9 cellular contexts compared by ENCODE assay signal in genomic region chr17:42843358-42843934, GRCh38. TPM values are rescaled to one million over a fixed set of nuclear protein-coding genes. Genes with fewer than 3 reads are reported as not detected.
DNase-seq lines count a peak whose midpoint lies in the region; ATAC-seq and TF ChIP-seq lines count a peak whose summit lies in the region.
"Had no signal": no experiment of that assay in that cellular context is flagged by ENCODE, and none has a peak within 500 bp of the region (broad histone marks: within the 10 kb centered on the region; RNA-seq: fewer than 3 reads in every experiment).

No MANE protein-coding gene starts in this region.

- H3K4me1 ChIP-seq in CD4-positive, CD25-positive, alpha-beta regulatory T cell (ENCODE audit: control insufficient read depth, insufficient read depth, low read length, poor library complexity, severe bottlenecking), result no peaks in the 10 kb centered on the region
- no peaks in the 10 kb centered on the region for H3K4me1 ChIP-seq in H9 (ENCODE audit: insufficient read depth, low read length)
- peaks cover 0 to 6% (median 1%) of the 10 kb centered on the region in 4 donors for H3K4me1 ChIP-seq in liver (ENCODE audit: control insufficient read depth in 4 of 4, insufficient read depth in 4 of 4, low read length in 3 of 4)

- no peak for ATAC-seq in CD4-positive, CD25-positive, alpha-beta regulatory T cell (ENCODE audit: low read depth in 2 of 2)
- ATAC-seq in HG03135 (IDR thresholded peaks at IDR 0.05; ENCODE audit: unreplicated experiment) (no peak), GM18873 (IDR thresholded peaks at IDR 0.05; ENCODE audit: low FRiP score, unreplicated experiment) (no peak), HG02798 (IDR thresholded peaks at IDR 0.05; ENCODE audit: poor library complexity, unreplicated experiment) (no peak)

- no peak overlapping the region for H2BK20ac ChIP-seq in H9 (ENCODE audit: low read depth, low read length, poor library complexity, severe bottlenecking)

- H3K79me2 ChIP-seq in H9 (ENCODE audit: insufficient read depth, low read length), result no peaks in the 10 kb centered on the region

- no peaks in the 10 kb centered on the region for H4K20me1 ChIP-seq in H9 (ENCODE audit: control insufficient read depth, insufficient read depth, insufficient read length)

- H3K4me2 ChIP-seq in H9 (ENCODE audit: insufficient read depth, insufficient read length, low read length), result no peak overlapping the region

- no peak overlapping the region for H3K4me3 ChIP-seq in CD4-positive, CD25-positive, alpha-beta regulatory T cell (ENCODE audit: low read depth, low read length)
- H3K4me3 ChIP-seq in liver (ENCODE audit: low read depth in 1 of 3, low read length in 3 of 3), result no peak overlapping the region

- H3K4me1 Mint-ChIP-seq in CD4-positive, CD25-positive, alpha-beta regulatory T cell, result peaks cover 0 to 4% (median 0%) of the 10 kb centered on the region in 4 donors
- H3K4me1 Mint-ChIP-seq in H9 (0 out of 4 replicates have a peak, but pooled peaks cover 0 to 2% of the 10 kb centered on the region in 2 experiments), chondrocyte (ENCODE audit: low read depth) (peaks cover 22% of the 10 kb centered on the region)

- peak overlapping the region in 1 of 3 donors; percentile 20 for H3K27ac Mint-ChIP-seq in CD4-positive, CD25-positive, alpha-beta regulatory T cell
- H3K27ac Mint-ChIP-seq in H9 (peak overlapping the region in 1 of 3 experiments; percentile 49; a peak in 1 of 7 replicates), chondrocyte (ENCODE audit: unreplicated experiment) (no peak overlapping the region)

- H3K27me3 Mint-ChIP-seq in CD4-positive, CD25-positive, alpha-beta regulatory T cell, result no peaks in the 10 kb centered on the region
- H3K27me3 Mint-ChIP-seq in H9 (ENCODE audit: low read depth) (no peaks in the 10 kb centered on the region), chondrocyte (ENCODE audit: low read depth) (no peaks in the 10 kb centered on the region)

- TF ChIP-seq CTCF in H9 (conservative IDR thresholded peaks at IDR 0.05) (peak; percentile 94), chondrocyte (IDR thresholded peaks at IDR 0.05) (peak; percentile 92), liver (IDR thresholded peaks at IDR 0.05; ENCODE audit: low read depth, low read length, missing input control) (peak; percentile 93)

- no peaks in the 10 kb centered on the region for H3K9me3 ChIP-seq in CD4-positive, CD25-positive, alpha-beta regulatory T cell (ENCODE audit: control insufficient read depth in 2 of 2, low read length in 2 of 2)
- H3K9me3 ChIP-seq in H9 (ENCODE audit: control insufficient read depth, low read depth, low read length), result no peaks in the 10 kb centered on the region
- H3K9me3 ChIP-seq in liver (ENCODE audit: control insufficient read depth in 4 of 4, low read length in 3 of 4), result no peaks in the 10 kb centered on the region

- H4K91ac ChIP-seq in H9 (ENCODE audit: insufficient read length, low read depth, low read length), result no peak overlapping the region

- H3K27me3 ChIP-seq in CD4-positive, CD25-positive, alpha-beta regulatory T cell (ENCODE audit: control insufficient read depth, insufficient read depth, low read length), result no peaks in the 10 kb centered on the region
- H3K27me3 ChIP-seq in H9 (ENCODE audit: insufficient read depth, low read length) (no peaks in the 10 kb centered on the region), liver (ENCODE audit: control insufficient read depth in 4 of 4, insufficient read depth in 4 of 4, low read length in 3 of 4) (no peaks in the 10 kb centered on the region)

- H4K5ac ChIP-seq in H9 (ENCODE audit: insufficient read length, low read depth, low read length), result no peak overlapping the region

- no peak overlapping the region for H3T11ph ChIP-seq in H9 (ENCODE audit: low read length)

- no peak overlapping the region for H2BK120ac ChIP-seq in H9 (ENCODE audit: low read depth, low read length, poor library complexity, severe bottlenecking)

- H3K14ac ChIP-seq in H9 (ENCODE audit: insufficient read depth, low read length), result no peak overlapping the region

- H3K36me3 Mint-ChIP-seq in CD4-positive, CD25-positive, alpha-beta regulatory T cell, result peaks cover 37% of the 10 kb centered on the region
- H3K36me3 Mint-ChIP-seq in H9 (ENCODE audit: insufficient read depth in 1 of 3, low read depth in 3 of 3) (peaks cover 47 to 73% (median 63%) of the 10 kb centered on the region in 3 experiments; a peak in 6 of 7 replicates), chondrocyte (ENCODE audit: low read depth) (peaks cover 40% of the 10 kb centered on the region)

- H3K9ac ChIP-seq in H9 (ENCODE audit: extremely low read depth, insufficient read length, low read length) (no peak overlapping the region), liver (ENCODE audit: low read depth in 1 of 2, low read length in 2 of 2) (no peak overlapping the region)

- H2BK5ac ChIP-seq in H9 (ENCODE audit: insufficient read length, low read length), result no peak overlapping the region

- H3K27ac ChIP-seq in CD4-positive, CD25-positive, alpha-beta regulatory T cell (ENCODE audit: insufficient read depth, low read length, poor library complexity, severe bottlenecking), result no peak overlapping the region
- H3K27ac ChIP-seq in H9 (ENCODE audit: insufficient read length, low read depth, low read length) (no peak overlapping the region), liver (ENCODE audit: low read depth in 1 of 2, low read length in 2 of 2) (no peak overlapping the region)

- no peak overlapping the region for H4K8ac ChIP-seq in H9 (replicated peaks; ENCODE audit: insufficient read length, low read depth, low read length)

- no peak overlapping the region for H3K56ac ChIP-seq in H9 (ENCODE audit: insufficient read length, low read depth, low read length)

- H3K36me3 ChIP-seq in CD4-positive, CD25-positive, alpha-beta regulatory T cell (ENCODE audit: control insufficient read depth, insufficient read depth, low read length), result peaks cover 67% of the 10 kb centered on the region
- peaks cover 18 to 57% (median 37%) of the 10 kb centered on the region in 4 donors for H3K36me3 ChIP-seq in liver (ENCODE audit: control insufficient read depth in 4 of 4, insufficient read depth in 3 of 4, low read depth in 1 of 4, low read length in 3 of 4)

- no peak overlapping the region for H2AK5ac ChIP-seq in H9 (ENCODE audit: insufficient read length, low read length)

- TF ChIP-seq RAD21 in liver (IDR thresholded peaks at IDR 0.05), result peak; percentile 98 to 99

- no peak overlapping the region for H2AFZ ChIP-seq in H9 (ENCODE audit: low read length)

- no peak overlapping the region for H2BK15ac ChIP-seq in H9 (ENCODE audit: low read depth, low read length)

- no peaks in the 10 kb centered on the region for H3K23me2 ChIP-seq in H9 (ENCODE audit: insufficient read length, low read depth, low read length, poor library complexity, severe bottlenecking)

- H3K4ac ChIP-seq in H9 (ENCODE audit: low read depth, low read length), result no peak overlapping the region

- no peak overlapping the region for H3K4me3 Mint-ChIP-seq in CD4-positive, CD25-positive, alpha-beta regulatory T cell
- H3K4me3 Mint-ChIP-seq in H9 (no peak overlapping the region; a peak in 1 of 5 replicates), chondrocyte (ENCODE audit: unreplicated experiment) (no peak overlapping the region)

- no peak overlapping the region for H2BK12ac ChIP-seq in H9 (ENCODE audit: insufficient read length, low read depth, low read length)

- no CpG with 5 or more reads among the region's 6 CpGs for WGBS in H9 (ENCODE audit: extremely low coverage, insufficient read length, low lambda C conversion rate)
- 39% methylated on average over 6 of the region's 6 CpGs for whole genome bisulfite sequencing in liver

- H3K9me3 Mint-ChIP-seq in CD4-positive, CD25-positive, alpha-beta regulatory T cell, result no peaks in the 10 kb centered on the region
- no peaks in the 10 kb centered on the region for H3K9me3 Mint-ChIP-seq in H9
- no peaks in the 10 kb centered on the region for H3K9me3 Mint-ChIP-seq in chondrocyte (ENCODE audit: low read depth)

- no peaks in the 10 kb centered on the region for H3K79me1 ChIP-seq in H9 (ENCODE audit: insufficient read depth, low read depth, low read length, poor library complexity, severe bottlenecking)

- H3K18ac ChIP-seq in H9 (ENCODE audit: insufficient read length, low read depth, low read length), result no peak overlapping the region

- H3K23ac ChIP-seq in H9 (ENCODE audit: insufficient read length, low read depth, low read length), result no peak overlapping the region

- peak in 2 of 3 donors; percentile 18 to 21 for DNase-seq in CD4-positive, CD25-positive, alpha-beta regulatory T cell
- DNase-seq in H9 (no peak), NCI-H774 (lab: John Stamatoyannopoulos, UW) (peak; percentile 72), chondrocyte (ENCODE audit: low spot score) (no peak)

TF ChIP-seq in liver, 16 proteins besides CTCF, POLR2A, EP300 and RAD21:
- peak; percentile 8 for TF ChIP-seq FOXA1 (IDR thresholded peaks at IDR 0.05)
- TF ChIP-seq FOXA2 (IDR thresholded peaks at IDR 0.05), result no peak
- no peak for TF ChIP-seq RXRA (IDR thresholded peaks at IDR 0.05)
- no peak for TF ChIP-seq EGR1 (IDR thresholded peaks at IDR 0.05; ENCODE audit: low read depth in 2 of 2)

RNA-seq across cellular contexts. Expression of gene AOC2, which starts 0.9 kb away (rescaled TPM):
- 2.3 TPM for total RNA-seq in CD4-positive, CD25-positive, alpha-beta regulatory T cell
- polyA plus RNA-seq in CD4-positive, CD25-positive, alpha-beta regulatory T cell, result under 1 TPM in 1 of 4 donors, not detected in 3; 0.17 TPM
- total RNA-seq in H9 (2021), result 5.7 and 7.1 TPM in 2 replicates
- 1.4 to 2.2 TPM (median 1.4 TPM) in 3 replicates for total RNA-seq in chondrocyte
- total RNA-seq in liver, result 1 to 10 TPM in 1 of 2 donors, under 1 TPM in 1; 0.33 to 2.4 TPM
- polyA plus RNA-seq in liver, result under 1 TPM; 0.17 to 0.50 TPM

RNA-seq across cellular contexts. Expression of gene AOC3, which starts 7.6 kb away (rescaled TPM):
- 0.49 TPM for total RNA-seq in CD4-positive, CD25-positive, alpha-beta regulatory T cell
- not detected for polyA plus RNA-seq in CD4-positive, CD25-positive, alpha-beta regulatory T cell
- total RNA-seq in H9 (2021) (2.6 and 2.8 TPM in 2 replicates), chondrocyte (0.53 to 17.4 TPM (median 15.5 TPM) in 3 replicates), liver (1 to 10 TPM; 2.4 to 6.9 TPM)
- 10 to 100 TPM in 1 of 2 donors, 1 to 10 TPM in 1; 2.0 to 18.2 TPM for polyA plus RNA-seq in liver

RNA-seq across cellular contexts. Expression of gene PSME3, which starts 10.2 kb away (rescaled TPM):
- total RNA-seq in CD4-positive, CD25-positive, alpha-beta regulatory T cell, result 66.7 TPM
- 100 to 1,000 TPM; 114 to 129 (median 127) TPM for polyA plus RNA-seq in CD4-positive, CD25-positive, alpha-beta regulatory T cell
- 205 and 222 TPM in 2 replicates for total RNA-seq in H9 (2021)
- 99.7 to 117 TPM (median 111 TPM) in 3 replicates for total RNA-seq in chondrocyte
- total RNA-seq in liver, result 10 to 100 TPM; 25.0 to 46.7 TPM
- polyA plus RNA-seq in liver, result 10 to 100 TPM; 33.0 to 55.3 TPM

RNA-seq across cellular contexts. Expression of gene BECN1, which starts 19.4 kb away (rescaled TPM):
- total RNA-seq in CD4-positive, CD25-positive, alpha-beta regulatory T cell, result 153 TPM
- 100 to 1,000 TPM; 138 to 180 (median 160) TPM for polyA plus RNA-seq in CD4-positive, CD25-positive, alpha-beta regulatory T cell
- total RNA-seq in H9 (2021) (60.1 and 69.2 TPM in 2 replicates), chondrocyte (55.3 to 71.6 TPM (median 60.5 TPM) in 3 replicates), liver (10 to 100 TPM; 47.6 to 64.1 TPM)
- 10 to 100 TPM; 37.7 to 44.2 TPM for polyA plus RNA-seq in liver

RNA-seq across cellular contexts. Expression of gene CNTD1, which starts 44.8 kb away (rescaled TPM):
- total RNA-seq in CD4-positive, CD25-positive, alpha-beta regulatory T cell, result not detected
- polyA plus RNA-seq in CD4-positive, CD25-positive, alpha-beta regulatory T cell, result under 1 TPM; 0.15 to 0.42 (median 0.28) TPM
- total RNA-seq in H9 (2021) (not detected in 2 replicates), chondrocyte (0.60 TPM in 1 of 3 replicates, not detected in the others), liver (under 1 TPM in 1 of 2 donors, not detected in 1; 0.93 TPM)
- under 1 TPM; 0.28 to 0.89 TPM for polyA plus RNA-seq in liver
- total RNA-seq: mononuclear cell had no signal

Comparison
In these comparisons a context has a peak if more than half of its experiments do, and no peak if none do; other contexts are left out.
1. DNase-seq: peak in CD4-positive, CD25-positive, alpha-beta regulatory T cell (2 of 3) and NCI-H774 (single experiment); none in H9 (single experiment) and chondrocyte (single experiment).
2. Peak in every context shown above with its lines, with median percentiles within 50 percentile points of each other: CTCF ChIP-seq.